In the genomic region with DNA sequence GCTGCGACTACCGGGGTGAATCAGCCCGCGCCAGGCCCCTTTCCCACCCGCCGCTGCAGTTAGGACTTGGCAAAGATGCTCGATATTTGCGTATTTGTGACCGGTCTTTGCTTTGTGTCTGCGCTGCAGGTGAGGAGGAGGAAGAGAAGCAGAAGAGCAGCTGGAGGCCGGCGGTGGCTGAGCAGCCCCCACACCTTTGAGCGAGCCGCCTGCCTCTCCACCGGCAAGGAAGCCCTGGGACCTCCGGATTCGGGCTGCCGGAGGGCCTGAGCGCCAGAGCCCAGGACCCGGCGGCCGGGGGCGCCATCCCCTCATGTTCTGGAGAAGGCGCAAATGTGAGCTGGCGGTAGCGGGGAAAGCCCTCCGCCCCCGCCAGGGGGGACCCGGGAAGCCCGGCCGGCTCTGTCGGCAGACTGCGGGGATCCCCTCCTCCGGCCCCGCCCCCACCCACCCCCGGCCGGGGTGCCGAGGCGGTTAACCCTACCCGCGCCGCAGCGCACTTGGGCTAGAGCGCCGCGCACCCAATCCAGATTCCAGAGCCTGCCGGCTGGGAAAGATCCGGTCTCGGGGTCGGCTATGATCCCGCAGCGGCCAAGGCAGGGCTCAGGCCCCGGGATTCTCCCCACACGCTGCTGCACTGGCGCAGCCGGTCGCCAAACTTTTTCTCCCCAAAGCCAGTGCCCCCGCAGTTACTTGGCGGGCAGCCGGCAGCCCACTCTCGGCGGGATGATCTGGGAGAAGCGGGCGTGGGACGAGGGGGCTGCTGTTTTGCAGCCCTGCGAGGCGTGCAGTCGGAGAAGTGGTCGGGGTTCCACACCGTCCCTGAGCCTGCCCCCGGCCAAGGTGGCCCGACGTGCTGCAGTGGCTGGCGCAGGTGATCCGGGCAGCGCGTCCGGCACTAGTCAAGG, we compare ENCODE assay signal across 8 cellular contexts. TPM values are rescaled to one million over a fixed set of nuclear protein-coding genes. Genes with fewer than 3 reads are reported as not detected.
DNase-seq lines count a peak whose midpoint lies in the region; ATAC-seq and TF ChIP-seq lines count a peak whose summit lies in the region.

No MANE protein-coding gene starts in this region.

- H2BK120ac ChIP-seq in IMR-90 (ENCODE audit: low read depth, low read length), result no peak overlapping the region

- WGBS in IMR-90 (ENCODE audit: extremely low coverage in 2 of 2, insufficient read length in 1 of 2), 2 experiments, result 2% methylated on average over 9 of the region's 78 CpGs; no CpG with 5 or more reads in 1 of the 2 experiments

- H4K20me1 ChIP-seq in IMR-90 (ENCODE audit: insufficient read depth, low read length), result no peaks in the 10 kb centered on the region

- no peak overlapping the region for H2BK20ac ChIP-seq in IMR-90 (ENCODE audit: low read depth, low read length)

- H3K4me3 ChIP-seq in AG04450 (ENCODE audit: low read depth, low read length), result peak overlapping the region; percentile 69
- peak overlapping the region; percentile 76 for H3K4me3 ChIP-seq in IMR-90 (ENCODE audit: insufficient read depth, low read depth, low read length)
- peak overlapping the region; percentile 93 for H3K4me3 ChIP-seq in iPS-18c (ENCODE audit: insufficient read depth, low read depth, low read length)

- H3K56ac ChIP-seq in IMR-90 (ENCODE audit: extremely low read depth, insufficient read depth, low read length), result no peak overlapping the region

- H3K14ac ChIP-seq in IMR-90 (replicated peaks; ENCODE audit: low read depth, low read length), result no peak overlapping the region

- H2AK9ac ChIP-seq in IMR-90 (replicated peaks; ENCODE audit: low read depth, low read length, poor library complexity), result no peak overlapping the region

- dilution Hi-C loops in IMR-90 (cut with HindIII; ENCODE audit: low sequenced_read_pairs, unreplicated experiment), result no loop called here

- peak overlapping the region; percentile 6; the same call in 1 of the 2 replicates for H3K9ac ChIP-seq in IMR-90 (ENCODE audit: low read depth, low read length)

- no peak overlapping the region for H3K18ac ChIP-seq in IMR-90 (ENCODE audit: low read depth, low read length)

- H3K9me1 ChIP-seq in IMR-90 (ENCODE audit: insufficient read depth, low read length), result no peaks in the 10 kb centered on the region

- H3K27me3 ChIP-seq in AG04450 (ENCODE audit: control insufficient read depth, insufficient read depth, low read length) (peaks cover 35% of the 10 kb centered on the region), IMR-90 (ENCODE audit: control insufficient read depth, insufficient read depth, low read length) (peaks cover 7% of the 10 kb centered on the region)

- no peaks in the 10 kb centered on the region for H3K36me3 ChIP-seq in IMR-90 (ENCODE audit: control insufficient read depth, insufficient read depth, low read length)

- no peaks in the 10 kb centered on the region for H3K79me1 ChIP-seq in IMR-90 (ENCODE audit: low read depth in 1 of 2, low read length in 2 of 2)

- in situ Hi-C loops in IMR-90 (cut with MboI; ENCODE audit: low sequenced_read_pairs), result loop anchor here (5.0 kb wide), 1 partner anchor 86 kb away; no protein-coding TSS in a partner anchor

- H3K4me2 ChIP-seq in IMR-90 (ENCODE audit: low read depth, low read length), result peak overlapping the region; percentile 89

- peak; percentile 44 for TF ChIP-seq RAD21 in IMR-90 (IDR thresholded peaks at IDR 0.05; ENCODE audit: low read length)

- peak; percentile 29; the same call in 1 of the 2 replicates for TF ChIP-seq CTCF in AG04450 (IDR thresholded peaks at IDR 0.05; ENCODE audit: low read depth, low read length)
- TF ChIP-seq CTCF in IMR-90 (conservative IDR thresholded peaks at IDR 0.05; ENCODE audit: low read depth, low read length), result peak; percentile 40

- ATAC-seq in GM18909 (IDR thresholded peaks at IDR 0.05; ENCODE audit: poor library complexity, unreplicated experiment) (peak; percentile 50), IMR-90 (ENCODE audit: low read depth) (peak; percentile 48; the same call in 1 of the 2 replicates)

- CTCF ChIA-PET in AG04450 (lab: Charles Lee), result interaction anchor here (0.5 to 2.4 kb wide), 9 partner anchors 18 to 749 kb away, joined by 3 to 12 read pairs (median 3); no protein-coding TSS in a partner anchor
- CTCF ChIA-PET in IMR-90 (lab: Yijun Ruan, JAX), result interaction anchor here (0.6 to 2.4 kb wide), 5 partner anchors 84 to 1176 kb away, joined by 3 to 15 read pairs (median 4); no protein-coding TSS in a partner anchor

- POLR2A ChIA-PET in AG04450 (lab: Yijun Ruan, JAX) (no interaction called here), IMR-90 (lab: Charles Lee; ENCODE audit: unreplicated experiment) (no interaction called here)

- no peak overlapping the region for H4K5ac ChIP-seq in IMR-90 (ENCODE audit: low read depth, low read length)

- H3K4ac ChIP-seq in IMR-90 (ENCODE audit: low read depth, low read length), result no peak overlapping the region

- H3K4me1 ChIP-seq in IMR-90 (ENCODE audit: control insufficient read depth, insufficient read depth, low read length), result no peaks in the 10 kb centered on the region

- no peak overlapping the region for H4K8ac ChIP-seq in IMR-90 (ENCODE audit: low read depth in 2 of 2, low read length in 2 of 2)

- H2AFZ ChIP-seq in IMR-90 (replicated peaks; ENCODE audit: low read length, poor library complexity), result peak overlapping the region; percentile 93

- no peak overlapping the region for H2BK15ac ChIP-seq in IMR-90 (ENCODE audit: low read depth, low read length)

- H3K9me3 ChIP-seq in AG04450 (ENCODE audit: control insufficient read depth, insufficient read depth, low read length) (no peaks in the 10 kb centered on the region; the same call in 1 of the 2 replicates), IMR-90 (ENCODE audit: control insufficient read depth, insufficient read depth, low read length) (no peaks in the 10 kb centered on the region), iPS-18c (ENCODE audit: control insufficient read depth, insufficient read depth, low read length) (no peaks in the 10 kb centered on the region)

- DNase-seq in AG04450 (ENCODE audit: low read depth, low spot score), result no peak
- peak; percentile 35 for DNase-seq in IMR-90
- DNase-seq in amniotic epithelial cell (ENCODE audit: low read depth), result peak; percentile 20
- DNase-seq in stimulated activated CD8-positive, alpha-beta memory T cell treated with anti-CD3 and anti-CD28 coated beads, Interleukin-4, amount 100 ng/mL, for 48 hours, result peak; percentile 23
- no peak for DNase-seq in activated naive CD4-positive, alpha-beta T cell treated with Interleukin-2 at 50 U/mL for 16 hours
- no peak for DNase-seq in middle frontal gyrus (ENCODE audit: extremely low spot score, low spot score)

- intact Hi-C loops in IMR-90 (cut with micrococcal nuclease), result loop anchor here (1.0 to 10.0 kb wide), 2 partner anchors 89 to 704 kb away; no protein-coding TSS in a partner anchor

- no peak overlapping the region for H2BK5ac ChIP-seq in IMR-90 (ENCODE audit: low read depth, low read length, poor library complexity, severe bottlenecking)

- H4K91ac ChIP-seq in IMR-90 (ENCODE audit: insufficient read depth, low read depth, low read length), result no peak overlapping the region

- BruUV-seq in IMR-90 (replicated peaks; lab: Mats Ljungman, UMichigan), result no TSS peak

- H2AK5ac ChIP-seq in IMR-90 (ENCODE audit: low read depth, low read length), result no peak overlapping the region

- H3K27ac ChIP-seq in AG04450 (ENCODE audit: low read depth, low read length), result no peak overlapping the region
- H3K27ac ChIP-seq in IMR-90 (ENCODE audit: insufficient read depth, low read length), result no peak overlapping the region

- no peak overlapping the region for H3K23ac ChIP-seq in IMR-90 (ENCODE audit: low read depth, low read length)

- TF ChIP-seq POLR2A in IMR-90 (IDR thresholded peaks at IDR 0.05; ENCODE audit: low read depth, low read length), result no peak

TF ChIP-seq in IMR-90, 13 proteins besides CTCF, POLR2A, EP300 and RAD21:
- TF ChIP-seq SMC3 (IDR thresholded peaks at IDR 0.05; ENCODE audit: low read depth, low read length), result peak; percentile 40
- TF ChIP-seq RFX5 (IDR thresholded peaks at IDR 0.05; ENCODE audit: low read depth, low read length), result no peak
- no peak for TF ChIP-seq MXI1 (IDR thresholded peaks at IDR 0.05; ENCODE audit: borderline replicate concordance, low read depth, low read length)

RNA-seq across cellular contexts. Expression of gene KCNN2, which starts 0.8 kb away (rescaled TPM):
- polyA plus RNA-seq in AG04450 (2011; rRNA removed) (0.86 and 1.2 TPM in 2 replicates), IMR-90 (2012; rRNA removed) (7.5 and 8.8 TPM in 2 replicates)
- polyA minus RNA-seq in AG04450 (2011; rRNA and poly(A)+ RNA removed), result 1.1 and 1.3 TPM in 2 replicates
- total RNA-seq in IMR-90 (2012; rRNA removed), result 2.2 and 3.3 TPM in 2 replicates
- 4.9 and 5.7 TPM in 2 replicates for polyA plus RNA-seq in IMR-90 (2012; cell fraction: cytosol; rRNA removed)
- 5.9 and 9.9 TPM in 2 replicates for polyA plus RNA-seq in IMR-90 (2012; cell fraction: nucleus; rRNA removed; ENCODE audit: low replicate concordance)

Comparison
In these comparisons a context has a peak if more than half of its experiments do, and no peak if none do; other contexts are left out.
1. DNase-seq: peak in IMR-90 (single experiment), amniotic epithelial cell (single experiment) and stimulated activated CD8-positive, alpha-beta memory T cell treated with anti-CD3 and anti-CD28 coated beads, Interleukin-4, amount 100 ng/mL, for 48 hours (single experiment); none in AG04450 (single experiment), activated naive CD4-positive, alpha-beta T cell treated with Interleukin-2 at 50 U/mL for 16 hours (single experiment) and middle frontal gyrus (single experiment).
2. Peak in every context shown above with its lines, with median percentiles within 50 percentile points of each other: H3K4me3 ChIP-seq.